13 cellular contexts compared by ENCODE assay signal in the genomic region with DNA sequence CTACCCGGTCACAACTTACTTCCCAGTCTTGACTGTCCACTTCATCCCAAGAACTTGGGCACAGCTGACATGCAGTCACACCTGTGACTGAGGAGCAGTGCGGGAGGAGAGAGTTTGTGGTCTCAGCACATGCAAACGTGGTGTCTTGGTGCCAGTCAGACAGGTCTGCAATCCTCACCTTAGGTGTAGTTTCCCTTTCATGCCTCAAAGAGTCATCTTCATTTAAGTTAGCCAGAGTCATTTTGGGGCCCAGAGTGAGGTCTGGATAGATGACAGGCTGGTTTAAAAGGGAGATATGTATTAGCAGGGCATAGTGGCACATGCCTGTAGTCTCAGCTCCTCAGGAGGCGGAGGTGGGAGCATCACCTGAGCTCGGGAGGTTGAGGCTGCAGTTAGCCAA.
"Had no signal": no experiment of that assay in that cellular context is flagged by ENCODE, and none has a peak within 500 bp of the region (broad histone marks: within the 10 kb centered on the region; RNA-seq: fewer than 3 reads in every experiment).

No MANE protein-coding gene starts in this region.

- H3K4me1 ChIP-seq: ascending aorta, breast epithelium, tibial nerve had no signal

- H3K9me3 Mint-ChIP-seq: activated CD4-positive, alpha-beta T cell treated with anti-CD3 and anti-CD28 coated beads, Interleukin-2, amount 10 ng/mL, durations not matched to agents 24 days and 14 days; naive B cell; stimulated activated naive B cell treated with anti-CD40 and anti-IgM and Interleukin-4, amounts not matched to agents 10 μg/mL and 1 μg/mL and 100 μg/mL, for 72 hours had no signal

- H3K4me1 Mint-ChIP-seq: naive B cell had no signal

- H3K4me3 Mint-ChIP-seq: activated CD4-positive, alpha-beta T cell treated with anti-CD3 and anti-CD28 coated beads, Interleukin-2, amount 10 ng/mL, durations not matched to agents 24 days and 14 days; naive B cell; stimulated activated naive B cell treated with anti-CD40 and anti-IgM and Interleukin-4, amounts not matched to agents 10 μg/mL and 1 μg/mL and 100 μg/mL, for 72 hours; T-helper 17 cell had no signal

- H3K27me3 ChIP-seq: ascending aorta, breast epithelium, dorsolateral prefrontal cortex, tibial nerve had no signal

- H3K27me3 Mint-ChIP-seq: activated CD4-positive, alpha-beta T cell treated with anti-CD3 and anti-CD28 coated beads, Interleukin-2, amount 10 ng/mL, durations not matched to agents 24 days and 14 days; naive B cell; stimulated activated naive B cell treated with anti-CD40 and anti-IgM and Interleukin-4, amounts not matched to agents 10 μg/mL and 1 μg/mL and 100 μg/mL, for 72 hours; T-helper 17 cell had no signal

- H3K4me3 ChIP-seq: ascending aorta, breast epithelium, dorsolateral prefrontal cortex, tibial nerve had no signal

- ATAC-seq: stimulated activated naive B cell treated with anti-CD40 and anti-IgM and Interleukin-4, amounts not matched to agents 10 μg/mL and 1 μg/mL and 100 μg/mL, for 72 hours; T-helper 17 cell had no signal

- DNase-seq: activated CD4-positive, alpha-beta T cell treated with anti-CD3 and anti-CD28 coated beads, Interleukin-2, amount 10 ng/mL, durations not matched to agents 24 days and 14 days; activated effector memory CD4-positive, alpha-beta T cell treated with Interleukin-2 at 50 U/mL for 16 hours; dorsolateral prefrontal cortex; mammary epithelial cell; naive B cell; retina; stimulated activated CD4-positive, alpha-beta T cell treated with anti-CD3 and anti-CD28 coated beads, Interleukin-2, amount 100 ng/mL, for 48 hours; stimulated activated naive B cell treated with anti-CD40 and anti-IgM and Interleukin-4, amounts not matched to agents 10 μg/mL and 1 μg/mL and 100 μg/mL, for 72 hours; substantia nigra; T-helper 17 cell had no signal

- H3K36me3 ChIP-seq: breast epithelium, tibial nerve had no signal

- H3K9me3 ChIP-seq: ascending aorta, breast epithelium, tibial nerve had no signal

- H3K27ac ChIP-seq: ascending aorta, breast epithelium, tibial nerve had no signal

- H3K27ac Mint-ChIP-seq: activated CD4-positive, alpha-beta T cell treated with anti-CD3 and anti-CD28 coated beads, Interleukin-2, amount 10 ng/mL, durations not matched to agents 24 days and 14 days; naive B cell; stimulated activated naive B cell treated with anti-CD40 and anti-IgM and Interleukin-4, amounts not matched to agents 10 μg/mL and 1 μg/mL and 100 μg/mL, for 72 hours had no signal
